8 cellular contexts compared by ENCODE assay signal in genomic region chr12:52023182-52023975, GRCh38. TPM values are rescaled to one million over a fixed set of nuclear protein-coding genes. Genes with fewer than 3 reads are reported as not detected.
DNase-seq lines count a peak whose midpoint lies in the region; ATAC-seq lines count a peak whose summit lies in the region.

No MANE protein-coding gene starts in this region.

- H3K9me3 Mint-ChIP-seq in effector memory CD8-positive, alpha-beta T cell = no peaks in the 10 kb centered on the region

- no peaks in the 10 kb centered on the region for H3K27me3 Mint-ChIP-seq in effector memory CD8-positive, alpha-beta T cell

- peak overlapping the region; percentile 36 to 82 for H3K27ac Mint-ChIP-seq in effector memory CD8-positive, alpha-beta T cell

- ATAC-seq in HG03039 (IDR thresholded peaks at IDR 0.05; ENCODE audit: unreplicated experiment) (peak; percentile 44), GM21717 (IDR thresholded peaks at IDR 0.05; ENCODE audit: unreplicated experiment) (no peak)
- peak; percentile 61 for ATAC-seq in effector memory CD8-positive, alpha-beta T cell (replicated peaks)

- peak overlapping the region; percentile 85 to 93 for H3K4me3 Mint-ChIP-seq in effector memory CD8-positive, alpha-beta T cell

- H3K4me1 Mint-ChIP-seq in effector memory CD8-positive, alpha-beta T cell (ENCODE audit: low read depth in 2 of 2) = peaks cover 34% of the 10 kb centered on the region in 2 donors

- DNase-seq in ELR (ENCODE audit: low read depth) = peak; percentile 82
- DNase-seq in NCI-H774 (lab: John Stamatoyannopoulos, UW) = peak; percentile 87
- peak; percentile 74 to 91 for DNase-seq in activated CD8-positive, alpha-beta memory T cell treated with anti-CD3 and anti-CD28 coated beads for 1 hour (ENCODE audit: extremely low read depth in 1 of 2, low read depth in 1 of 2)
- peak; percentile 88 to 92 (median 89) for DNase-seq in effector memory CD8-positive, alpha-beta T cell
- peak; percentile 97 for DNase-seq in mesenteric fat pad (ENCODE audit: low spot score)
- DNase-seq in stimulated activated CD8-positive, alpha-beta memory T cell treated with anti-CD3 and anti-CD28 coated beads, Interleukin-15, amount 100 ng/mL, for 24 hours (ENCODE audit: low read depth) = peak; percentile 90

- H3K36me3 Mint-ChIP-seq in effector memory CD8-positive, alpha-beta T cell (ENCODE audit: insufficient read depth) = peaks cover 46% of the 10 kb centered on the region

RNA-seq across cellular contexts. Expression of gene TAMALIN, which starts 16.6 kb away (rescaled TPM):
- 117 TPM for total RNA-seq in mesenteric fat pad

RNA-seq across cellular contexts. Expression of gene NR4A1, which starts 27.9 kb away (rescaled TPM):
- 863 TPM for total RNA-seq in mesenteric fat pad

RNA-seq across cellular contexts. Expression of gene ATG101, which starts 46.4 kb away (rescaled TPM):
- total RNA-seq in mesenteric fat pad = 36.2 TPM

RNA-seq across cellular contexts. Expression of gene SMIM41, which starts 56.1 kb away (rescaled TPM):
- 0.45 TPM for total RNA-seq in mesenteric fat pad
